In genomic region chr14:76268013-76268376, GRCh38 we compare ENCODE assay signal across 1 cellular context.
TF ChIP-seq lines count a peak whose summit lies in the region.

No MANE protein-coding gene starts in this region.

TF ChIP-seq in liver, 16 proteins besides CTCF, POLR2A, EP300 and RAD21:
- TF ChIP-seq, protein P1, sequence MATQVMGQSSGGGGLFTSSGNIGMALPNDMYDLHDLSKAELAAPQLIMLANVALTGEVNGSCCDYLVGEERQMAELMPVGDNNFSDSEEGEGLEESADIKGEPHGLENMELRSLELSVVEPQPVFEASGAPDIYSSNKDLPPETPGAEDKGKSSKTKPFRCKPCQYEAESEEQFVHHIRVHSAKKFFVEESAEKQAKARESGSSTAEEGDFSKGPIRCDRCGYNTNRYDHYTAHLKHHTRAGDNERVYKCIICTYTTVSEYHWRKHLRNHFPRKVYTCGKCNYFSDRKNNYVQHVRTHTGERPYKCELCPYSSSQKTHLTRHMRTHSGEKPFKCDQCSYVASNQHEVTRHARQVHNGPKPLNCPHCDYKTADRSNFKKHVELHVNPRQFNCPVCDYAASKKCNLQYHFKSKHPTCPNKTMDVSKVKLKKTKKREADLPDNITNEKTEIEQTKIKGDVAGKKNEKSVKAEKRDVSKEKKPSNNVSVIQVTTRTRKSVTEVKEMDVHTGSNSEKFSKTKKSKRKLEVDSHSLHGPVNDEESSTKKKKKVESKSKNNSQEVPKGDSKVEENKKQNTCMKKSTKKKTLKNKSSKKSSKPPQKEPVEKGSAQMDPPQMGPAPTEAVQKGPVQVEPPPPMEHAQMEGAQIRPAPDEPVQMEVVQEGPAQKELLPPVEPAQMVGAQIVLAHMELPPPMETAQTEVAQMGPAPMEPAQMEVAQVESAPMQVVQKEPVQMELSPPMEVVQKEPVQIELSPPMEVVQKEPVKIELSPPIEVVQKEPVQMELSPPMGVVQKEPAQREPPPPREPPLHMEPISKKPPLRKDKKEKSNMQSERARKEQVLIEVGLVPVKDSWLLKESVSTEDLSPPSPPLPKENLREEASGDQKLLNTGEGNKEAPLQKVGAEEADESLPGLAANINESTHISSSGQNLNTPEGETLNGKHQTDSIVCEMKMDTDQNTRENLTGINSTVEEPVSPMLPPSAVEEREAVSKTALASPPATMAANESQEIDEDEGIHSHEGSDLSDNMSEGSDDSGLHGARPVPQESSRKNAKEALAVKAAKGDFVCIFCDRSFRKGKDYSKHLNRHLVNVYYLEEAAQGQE (IDR thresholded peaks at IDR 0.05) = no peak
- TF ChIP-seq HNF4G (IDR thresholded peaks at IDR 0.05) = no peak
- no peak for TF ChIP-seq FOXA2 (IDR thresholded peaks at IDR 0.05)
- TF ChIP-seq HNF4A (conservative IDR thresholded peaks at IDR 0.05) = no peak
- no peak for TF ChIP-seq FOXA1 (IDR thresholded peaks at IDR 0.05)
- no peak for TF ChIP-seq SP1 (IDR thresholded peaks at IDR 0.05)
- TF ChIP-seq YY1 (IDR thresholded peaks at IDR 0.05) = no peak
- TF ChIP-seq ZBTB33 (IDR thresholded peaks at IDR 0.05) = no peak
- no peak for TF ChIP-seq TAF1 (conservative IDR thresholded peaks at IDR 0.05)
- TF ChIP-seq MAX (IDR thresholded peaks at IDR 0.05) = no peak
- TF ChIP-seq ATF3 (IDR thresholded peaks at IDR 0.05) = no peak
- TF ChIP-seq JUND (IDR thresholded peaks at IDR 0.05) = no peak
- TF ChIP-seq NR2F2 (IDR thresholded peaks at IDR 0.05) = no peak
- no peak for TF ChIP-seq RXRA (IDR thresholded peaks at IDR 0.05)
- TF ChIP-seq GABPA (IDR thresholded peaks at IDR 0.05 in 1 of 2, conservative IDR thresholded peaks at IDR 0.05 in 1 of 2) = no peak
- TF ChIP-seq EGR1 (IDR thresholded peaks at IDR 0.05; ENCODE audit: low read depth in 2 of 2) = no peak
